In the genomic region with DNA sequence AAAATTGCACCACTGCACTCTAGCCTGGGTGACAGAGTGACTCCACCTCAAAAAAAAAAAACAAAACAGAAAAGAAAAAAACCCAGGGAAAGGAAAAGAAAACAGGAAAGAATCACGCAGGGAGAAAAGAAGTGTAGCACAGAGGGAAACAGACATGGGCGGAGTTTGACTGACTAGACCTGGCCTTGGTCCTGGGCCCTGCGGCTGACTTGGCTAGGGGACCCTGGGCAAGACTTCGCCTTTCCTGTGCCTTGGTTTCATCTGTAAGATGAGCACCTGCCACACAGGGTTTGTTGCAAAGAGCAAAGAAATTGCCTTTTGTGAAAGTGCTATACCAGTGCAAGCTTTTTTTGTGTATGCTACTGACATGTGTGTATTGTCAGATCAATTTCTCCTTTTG, we compare ENCODE assay signal across 1 cellular context.
TF ChIP-seq lines count a peak whose summit lies in the region.

No MANE protein-coding gene starts in this region.

TF ChIP-seq in SK-N-SH, 30 proteins besides CTCF, POLR2A, EP300 and RAD21:
- TF ChIP-seq, protein P1, sequence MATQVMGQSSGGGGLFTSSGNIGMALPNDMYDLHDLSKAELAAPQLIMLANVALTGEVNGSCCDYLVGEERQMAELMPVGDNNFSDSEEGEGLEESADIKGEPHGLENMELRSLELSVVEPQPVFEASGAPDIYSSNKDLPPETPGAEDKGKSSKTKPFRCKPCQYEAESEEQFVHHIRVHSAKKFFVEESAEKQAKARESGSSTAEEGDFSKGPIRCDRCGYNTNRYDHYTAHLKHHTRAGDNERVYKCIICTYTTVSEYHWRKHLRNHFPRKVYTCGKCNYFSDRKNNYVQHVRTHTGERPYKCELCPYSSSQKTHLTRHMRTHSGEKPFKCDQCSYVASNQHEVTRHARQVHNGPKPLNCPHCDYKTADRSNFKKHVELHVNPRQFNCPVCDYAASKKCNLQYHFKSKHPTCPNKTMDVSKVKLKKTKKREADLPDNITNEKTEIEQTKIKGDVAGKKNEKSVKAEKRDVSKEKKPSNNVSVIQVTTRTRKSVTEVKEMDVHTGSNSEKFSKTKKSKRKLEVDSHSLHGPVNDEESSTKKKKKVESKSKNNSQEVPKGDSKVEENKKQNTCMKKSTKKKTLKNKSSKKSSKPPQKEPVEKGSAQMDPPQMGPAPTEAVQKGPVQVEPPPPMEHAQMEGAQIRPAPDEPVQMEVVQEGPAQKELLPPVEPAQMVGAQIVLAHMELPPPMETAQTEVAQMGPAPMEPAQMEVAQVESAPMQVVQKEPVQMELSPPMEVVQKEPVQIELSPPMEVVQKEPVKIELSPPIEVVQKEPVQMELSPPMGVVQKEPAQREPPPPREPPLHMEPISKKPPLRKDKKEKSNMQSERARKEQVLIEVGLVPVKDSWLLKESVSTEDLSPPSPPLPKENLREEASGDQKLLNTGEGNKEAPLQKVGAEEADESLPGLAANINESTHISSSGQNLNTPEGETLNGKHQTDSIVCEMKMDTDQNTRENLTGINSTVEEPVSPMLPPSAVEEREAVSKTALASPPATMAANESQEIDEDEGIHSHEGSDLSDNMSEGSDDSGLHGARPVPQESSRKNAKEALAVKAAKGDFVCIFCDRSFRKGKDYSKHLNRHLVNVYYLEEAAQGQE (IDR thresholded peaks at IDR 0.05; ENCODE audit: low read depth, low read length), result 0 out of 2 replicates have a peak, but pooled peaks have one; percentile 8
- TF ChIP-seq POLR2AphosphoS5 (IDR thresholded peaks at IDR 0.05; ENCODE audit: low read depth, low read length), result no peak
- 0 out of 2 replicates have a peak, but pooled peaks have one; percentile 16 for TF ChIP-seq FOXJ3 (CRISPR knock-in tag; IDR thresholded peaks at IDR 0.05)
TF ChIP-seq in SK-N-SH: peak in this region for 2.
